Comparison of ENCODE assay signal across 9 cellular contexts in genomic region chr5:138654281-138654867, GRCh38.
DNase-seq lines count a peak whose midpoint lies in the region; ATAC-seq, FAIRE-seq and TF ChIP-seq lines count a peak whose summit lies in the region.
"Had no signal": no experiment of that assay in that cellular context is flagged by ENCODE, and none has a peak within 500 bp of the region (broad histone marks: within the 10 kb centered on the region; RNA-seq: fewer than 3 reads in every experiment).

No MANE protein-coding gene starts in this region.

- H3K36me3 ChIP-seq in HEK293 (ENCODE audit: control insufficient read depth in 2 of 2, insufficient read depth in 1 of 2, low read length in 2 of 2) (no peaks in the 10 kb centered on the region), upper lobe of left lung (no peaks in the 10 kb centered on the region)

- no peak overlapping the region for H3K4ac ChIP-seq in H9 (ENCODE audit: low read depth, low read length)

- H3K27ac ChIP-seq in HEK293 (ENCODE audit: extremely low read depth, low read depth, low read length) (no peak overlapping the region), H9 (ENCODE audit: insufficient read length, low read depth, low read length) (no peak overlapping the region), upper lobe of left lung (no peak overlapping the region)

- no CpG with 5 or more reads among the region's 8 CpGs for WGBS in H9 (ENCODE audit: extremely low coverage, insufficient read length, low lambda C conversion rate)
- WGBS in upper lobe of left lung, 2 donors: 60 to 69% methylated on average over 8 of the region's 8 CpGs

- H2BK15ac ChIP-seq in H9 (ENCODE audit: low read depth, low read length): no peak overlapping the region

- H3K23ac ChIP-seq in H9 (ENCODE audit: insufficient read length, low read depth, low read length): no peak overlapping the region

- peak; percentile 85 for FAIRE-seq in RCC 7860 (lab: Jason Lieb, UNC)

- no peak overlapping the region for H2BK120ac ChIP-seq in H9 (ENCODE audit: low read depth, low read length, poor library complexity, severe bottlenecking)

- H3K4me1 ChIP-seq in HEK293 (ENCODE audit: control insufficient read depth, insufficient read depth, low read length) (no peaks in the 10 kb centered on the region; the same call in 1 of the 2 replicates), H9 (ENCODE audit: insufficient read depth, low read length) (no peaks in the 10 kb centered on the region; the same call in 1 of the 2 replicates), upper lobe of left lung (peaks cover 0 to 5% (median 0%) of the 10 kb centered on the region in 4 donors)

- no peak overlapping the region for H4K5ac ChIP-seq in H9 (ENCODE audit: insufficient read length, low read depth, low read length)

- no peaks in the 10 kb centered on the region for H3K9me3 ChIP-seq in HEK293 (ENCODE audit: control insufficient read depth, insufficient read depth, low read depth, low read length)
- H3K9me3 ChIP-seq in H9 (ENCODE audit: control insufficient read depth, low read depth, low read length): no peaks in the 10 kb centered on the region
- H3K9me3 ChIP-seq in upper lobe of left lung: no peaks in the 10 kb centered on the region

- H3K18ac ChIP-seq in H9 (ENCODE audit: insufficient read length, low read depth, low read length): no peak overlapping the region

- H3K27ac Mint-ChIP-seq in neural crest cell (ENCODE audit: unreplicated experiment) (peak overlapping the region; percentile 79), H9 (peak overlapping the region in 1 of 3 experiments; percentile 82; a peak in 2 of 7 replicates)

- H2BK12ac ChIP-seq in H9 (ENCODE audit: insufficient read length, low read depth, low read length): no peak overlapping the region

- DNase-seq in ELR (ENCODE audit: low read depth) (peak; percentile 94), RCC 7860 (ENCODE audit: low spot score) (peak; percentile 93), neural crest cell (ENCODE audit: low read depth, low spot score) (no peak), mucosa of gallbladder (ENCODE audit: low spot score) (no peak), H9 (no peak), upper lobe of left lung (no peak)
- peak; percentile 7 to 42 (median 24) for DNase-seq in activated naive CD4-positive, alpha-beta T cell (lab: John Stamatoyannopoulos, UW)

- no peak overlapping the region for H2AFZ ChIP-seq in H9 (ENCODE audit: low read length)

- H3K4me3 ChIP-seq in HEK293 (ENCODE audit: low read depth, low read length) (no peak overlapping the region), upper lobe of left lung (no peak overlapping the region)
- H3K4me3 ChIP-seq: lung had no signal

- H3K56ac ChIP-seq in H9 (ENCODE audit: insufficient read length, low read depth, low read length): no peak overlapping the region

- TF ChIP-seq EP300 in upper lobe of left lung (IDR thresholded peaks at IDR 0.05): no peak

- CTCF ChIA-PET in HEK293 (lab: Yijun Ruan, JAX): interaction anchor here (0.5 to 1.4 kb wide), 6 partner anchors 16 to 1566 kb away, joined by 3 to 7 read pairs (median 3); no protein-coding TSS in a partner anchor

- no peaks in the 10 kb centered on the region for H3K9me3 Mint-ChIP-seq in neural crest cell
- no peaks in the 10 kb centered on the region for H3K9me3 Mint-ChIP-seq in H9

- POLR2A ChIA-PET in HEK293 (lab: Yijun Ruan, JAX): interaction anchor here (1.0 kb wide), 1 partner anchor 14 kb away, joined by 3 read pairs; no protein-coding TSS in a partner anchor

- H4K20me1 ChIP-seq in H9 (ENCODE audit: control insufficient read depth, insufficient read depth, insufficient read length): no peaks in the 10 kb centered on the region

- H2AK5ac ChIP-seq in H9 (ENCODE audit: insufficient read length, low read length): no peak overlapping the region

- H3T11ph ChIP-seq in H9 (ENCODE audit: low read length): no peak overlapping the region

- no peak for ATAC-seq in upper lobe of left lung (ENCODE audit: low FRiP score in 2 of 2)

- no peak overlapping the region for H2BK20ac ChIP-seq in H9 (ENCODE audit: low read depth, low read length, poor library complexity, severe bottlenecking)

- no peak overlapping the region for H3K4me2 ChIP-seq in H9 (ENCODE audit: insufficient read depth, insufficient read length, low read length)

- H3K23me2 ChIP-seq in H9 (ENCODE audit: insufficient read length, low read depth, low read length, poor library complexity, severe bottlenecking): no peaks in the 10 kb centered on the region

- TF ChIP-seq POLR2A in upper lobe of left lung (IDR thresholded peaks at IDR 0.05): no peak

- no peak for TF ChIP-seq CTCF in HEK293 (tag by site-specific recombination; IDR thresholded peaks at IDR 0.05)
- no peak for TF ChIP-seq CTCF in neural crest cell (conservative IDR thresholded peaks at IDR 0.05)
- no peak for TF ChIP-seq CTCF in H9 (conservative IDR thresholded peaks at IDR 0.05)
- no peak for TF ChIP-seq CTCF in upper lobe of left lung (IDR thresholded peaks at IDR 0.05)

- H4K8ac ChIP-seq in H9 (replicated peaks; ENCODE audit: insufficient read length, low read depth, low read length): no peak overlapping the region

- H3K79me2 ChIP-seq in H9 (ENCODE audit: insufficient read depth, low read length): no peaks in the 10 kb centered on the region

- H3K14ac ChIP-seq in H9 (ENCODE audit: insufficient read depth, low read length): no peak overlapping the region

- no peak overlapping the region for H4K91ac ChIP-seq in H9 (ENCODE audit: insufficient read length, low read depth, low read length)

- H3K27me3 Mint-ChIP-seq in neural crest cell (ENCODE audit: low read depth) (no peaks in the 10 kb centered on the region), H9 (ENCODE audit: low read depth) (no peaks in the 10 kb centered on the region)

- H3K36me3 Mint-ChIP-seq in neural crest cell (ENCODE audit: low read depth) (no peaks in the 10 kb centered on the region), H9 (ENCODE audit: insufficient read depth in 1 of 3, low read depth in 3 of 3) (no peaks in the 10 kb centered on the region)

- H3K4me1 Mint-ChIP-seq in neural crest cell (peaks cover 28% of the 10 kb centered on the region), H9 (peaks cover 39 to 51% of the 10 kb centered on the region in 2 experiments)

- H3K27me3 ChIP-seq in H9 (ENCODE audit: insufficient read depth, low read length): no peaks in the 10 kb centered on the region
- no peaks in the 10 kb centered on the region for H3K27me3 ChIP-seq in upper lobe of left lung

- H3K4me3 Mint-ChIP-seq in neural crest cell (no peak overlapping the region), H9 (no peak overlapping the region)

- H2BK5ac ChIP-seq in H9 (ENCODE audit: insufficient read length, low read length): no peak overlapping the region

- H3K79me1 ChIP-seq in H9 (ENCODE audit: insufficient read depth, low read depth, low read length, poor library complexity, severe bottlenecking): no peaks in the 10 kb centered on the region

- no peak overlapping the region for H3K9ac ChIP-seq in H9 (ENCODE audit: extremely low read depth, insufficient read length, low read length)

TF ChIP-seq in HEK293, 187 proteins besides CTCF, POLR2A, EP300 and RAD21 (continues in another document):
- no peak for TF ChIP-seq TSHZ1 (tag by site-specific recombination; IDR thresholded peaks at IDR 0.05; ENCODE audit: borderline replicate concordance)
- no peak for TF ChIP-seq ZNF585B (tag by site-specific recombination; IDR thresholded peaks at IDR 0.05)
- no peak for TF ChIP-seq TRIM28 (IDR thresholded peaks at IDR 0.05; ENCODE audit: borderline replicate concordance, low read length)
- no peak for TF ChIP-seq ZNF610 (tag by site-specific recombination; IDR thresholded peaks at IDR 0.05; ENCODE audit: borderline replicate concordance)
- TF ChIP-seq MEIS1 (CRISPR knock-in tag; IDR thresholded peaks at IDR 0.05; ENCODE audit: borderline replicate concordance): no peak
- no peak for TF ChIP-seq ZNF404 (tag by site-specific recombination; IDR thresholded peaks at IDR 0.05)
- 0 out of 2 replicates have a peak, but pooled peaks have one; percentile 27 for TF ChIP-seq ZNF600 (tag by site-specific recombination; IDR thresholded peaks at IDR 0.05)
- 0 out of 2 replicates have a peak, but pooled peaks have one; percentile 11 for TF ChIP-seq ZNF184 (tag by site-specific recombination; IDR thresholded peaks at IDR 0.05)
- TF ChIP-seq ZBTB1 (tag by site-specific recombination; IDR thresholded peaks at IDR 0.05): no peak
- TF ChIP-seq ZNF19 (tag by site-specific recombination; IDR thresholded peaks at IDR 0.05; ENCODE audit: low read depth): no peak
- TF ChIP-seq ELK4 (IDR thresholded peaks at IDR 0.05; ENCODE audit: borderline replicate concordance, low read depth, low read length): no peak

Comparison
In these comparisons a context has a peak if more than half of its experiments do, and no peak if none do; other contexts are left out.
1. DNase-seq: peak in ELR (single experiment), RCC 7860 (single experiment) and activated naive CD4-positive, alpha-beta T cell (4 of 4); none in neural crest cell (single experiment), mucosa of gallbladder (single experiment), H9 (single experiment) and upper lobe of left lung (0 of 2).